ENCODE assay signal across 17 cellular contexts in genomic region chr2:85184990-85185389, GRCh38. TPM values are rescaled to one million over a fixed set of nuclear protein-coding genes. Genes with fewer than 3 reads are reported as not detected.
"Had no signal": no experiment of that assay in that cellular context is flagged by ENCODE, and none has a peak within 500 bp of the region (broad histone marks: within the 10 kb centered on the region; RNA-seq: fewer than 3 reads in every experiment).

No MANE protein-coding gene starts in this region.

- ATAC-seq: foreskin keratinocyte had no signal

- H3K4me3 Mint-ChIP-seq: dendritic cell treated with granulocyte-macrophage colony-stimulating factor and Interleukin-4, amounts not matched to agents 40 ng/mL and 50 ng/mL, for 4 days; effector memory CD8-positive, alpha-beta T cell; naive thymus-derived CD4-positive, alpha-beta T cell had no signal

- H3K36me3 Mint-ChIP-seq: naive thymus-derived CD4-positive, alpha-beta T cell had no signal

- H3K27ac Mint-ChIP-seq: dendritic cell treated with granulocyte-macrophage colony-stimulating factor and Interleukin-4, amounts not matched to agents 40 ng/mL and 50 ng/mL, for 4 days; effector memory CD8-positive, alpha-beta T cell; naive thymus-derived CD4-positive, alpha-beta T cell had no signal

- H3K9me3 ChIP-seq: neutrophil, right atrium auricular region had no signal

- DNase-seq: cerebellar nuclear complex; effector memory CD8-positive, alpha-beta T cell; erythroblast; foreskin keratinocyte; head of caudate nucleus; kidney glomerular epithelial cell; mesendoderm; naive thymus-derived CD4-positive, alpha-beta T cell; small intestine; stimulated activated CD4-positive, alpha-beta T cell treated with anti-CD3 and anti-CD28 coated beads, Interleukin-12 subunit alpha, Interleukin-12 subunit beta, amount 100 ng/mL, for 4 hours; stimulated activated naive CD4-positive, alpha-beta T cell; trophoblast cell had no signal

- H3K9me3 Mint-ChIP-seq: dendritic cell treated with granulocyte-macrophage colony-stimulating factor and Interleukin-4, amounts not matched to agents 40 ng/mL and 50 ng/mL, for 4 days; effector memory CD8-positive, alpha-beta T cell; naive thymus-derived CD4-positive, alpha-beta T cell had no signal

- H3K27me3 ChIP-seq: foreskin keratinocyte, hepatocyte, right atrium auricular region had no signal

- H3K36me3 ChIP-seq: neutrophil, right atrium auricular region had no signal

- H3K4me3 ChIP-seq: hepatocyte, right atrium auricular region had no signal

- H3K27ac ChIP-seq: foreskin keratinocyte, hepatocyte, neutrophil, right atrium auricular region had no signal

RNA-seq across cellular contexts. Expression of gene TCF7L1, which starts 51.8 kb away (rescaled TPM):
- total RNA-seq: mononuclear cell had no signal
